ENCODE assay signal across 8 cellular contexts in genomic region chr19:13846533-13847032, GRCh38. TPM values are rescaled to one million over a fixed set of nuclear protein-coding genes. Genes with fewer than 3 reads are reported as not detected.
DNase-seq lines count a peak whose midpoint lies in the region; ATAC-seq and TF ChIP-seq lines count a peak whose summit lies in the region.

No MANE protein-coding gene starts in this region.

- ATAC-seq in GM18499 (IDR thresholded peaks at IDR 0.05; ENCODE audit: insufficient read depth, unreplicated experiment) (peak; percentile 40), HG02763 (IDR thresholded peaks at IDR 0.05; ENCODE audit: unreplicated experiment) (peak; percentile 49)
- peak; percentile 74 for ATAC-seq in activated CD8-positive, alpha-beta T cell treated with anti-CD3 and anti-CD28 coated beads for 36 hours

- POLR2A ChIA-PET in activated CD8-positive, alpha-beta T cell treated with anti-CD3 and anti-CD28 coated beads for 36 hours (lab: Charles Lee) = interaction anchor here (0.6 to 6.9 kb wide), 12 partner anchors 9 to 692 kb away, joined by 3 to 78 read pairs (median 3); partner anchors contain the start of genes IL27RA and ZSWIM4

- H3K4me1 Mint-ChIP-seq in activated CD8-positive, alpha-beta T cell treated with anti-CD3 and anti-CD28 coated beads for 36 hours (ENCODE audit: low read depth) = peaks cover 54% of the 10 kb centered on the region
- H3K4me1 Mint-ChIP-seq in mesothelial cell of epicardium = peaks cover 49% of the 10 kb centered on the region

- CTCF ChIA-PET in activated CD8-positive, alpha-beta T cell treated with anti-CD3 and anti-CD28 coated beads for 36 hours (lab: Charles Lee) = interaction anchor here (0.9 to 5.5 kb wide), 8 partner anchors 8 to 185 kb away, joined by 3 to 45 read pairs (median 5); partner anchors contain the start of genes C19orf53 and IL27RA

- H3K9me3 Mint-ChIP-seq in activated CD8-positive, alpha-beta T cell treated with anti-CD3 and anti-CD28 coated beads for 36 hours = no peaks in the 10 kb centered on the region
- no peaks in the 10 kb centered on the region for H3K9me3 Mint-ChIP-seq in mesothelial cell of epicardium

- peak overlapping the region; percentile 74 for H3K4me3 Mint-ChIP-seq in activated CD8-positive, alpha-beta T cell treated with anti-CD3 and anti-CD28 coated beads for 36 hours
- H3K4me3 Mint-ChIP-seq in mesothelial cell of epicardium = peak overlapping the region; percentile 50

- H3K27ac Mint-ChIP-seq in activated CD8-positive, alpha-beta T cell treated with anti-CD3 and anti-CD28 coated beads for 36 hours = peak overlapping the region; percentile 98
- peak overlapping the region; percentile 100 for H3K27ac Mint-ChIP-seq in mesothelial cell of epicardium

- H3K27me3 Mint-ChIP-seq in activated CD8-positive, alpha-beta T cell treated with anti-CD3 and anti-CD28 coated beads for 36 hours = no peaks in the 10 kb centered on the region
- no peaks in the 10 kb centered on the region for H3K27me3 Mint-ChIP-seq in mesothelial cell of epicardium (ENCODE audit: low read depth)

- no peak for TF ChIP-seq CTCF in activated CD8-positive, alpha-beta T cell treated with anti-CD3 and anti-CD28 coated beads for 36 hours (IDR thresholded peaks at IDR 0.05)
- TF ChIP-seq CTCF in mesothelial cell of epicardium (IDR thresholded peaks at IDR 0.05; ENCODE audit: unreplicated experiment) = no peak

- DNase-seq in NCI-H510A treated with DMSO at 0.1 percent for 48 hours (lab: John Stamatoyannopoulos, UW) (peak; percentile 94), mesothelial cell of epicardium (ENCODE audit: low spot score in 2 of 2, unreplicated experiment in 2 of 2) (peak in 1 of 2 experiments; percentile 76), NCI-H1048 (lab: John Stamatoyannopoulos, UW) (no peak)
- peak; percentile 99 for DNase-seq in activated CD8-positive, alpha-beta T cell treated with anti-CD3 and anti-CD28 coated beads for 36 hours
- peak; percentile 92 for DNase-seq in effector CD8-positive, alpha-beta T cell (lab: John Stamatoyannopoulos, UW)
- DNase-seq in stimulated activated CD8-positive, alpha-beta memory T cell treated with anti-CD3 and anti-CD28 coated beads, Interleukin-4, amount 100 ng/mL, for 1 hour (ENCODE audit: low read depth in 2 of 2, low spot score in 1 of 2) = peak; percentile 95 to 96

- intact Hi-C loops in activated CD8-positive, alpha-beta T cell treated with anti-CD3 and anti-CD28 coated beads for 36 hours (cut with micrococcal nuclease) = no loop called here

- H3K36me3 Mint-ChIP-seq in activated CD8-positive, alpha-beta T cell treated with anti-CD3 and anti-CD28 coated beads for 36 hours (ENCODE audit: low read depth) = peaks cover 5% of the 10 kb centered on the region
- H3K36me3 Mint-ChIP-seq in mesothelial cell of epicardium = no peaks in the 10 kb centered on the region

RNA-seq across cellular contexts. Expression of gene NANOS3, which starts 30.4 kb away (rescaled TPM):
- total RNA-seq in activated CD8-positive, alpha-beta T cell treated with anti-CD3 and anti-CD28 coated beads for 36 hours = 1 to 10 TPM in 1 of 2 experiments, under 1 TPM in 1; 0.56 to 1.3 TPM
- total RNA-seq in mesothelial cell of epicardium = 4.9 to 8.6 TPM (median 8.2 TPM) in 3 replicates

RNA-seq across cellular contexts. Expression of gene ZSWIM4, which starts 51.3 kb away (rescaled TPM):
- 1 to 10 TPM; 6.6 to 6.8 TPM for total RNA-seq in activated CD8-positive, alpha-beta T cell treated with anti-CD3 and anti-CD28 coated beads for 36 hours
- total RNA-seq in mesothelial cell of epicardium = 21.5 to 23.6 TPM (median 22.7 TPM) in 3 replicates

RNA-seq across cellular contexts. Expression of gene BRME1, which starts 59.3 kb away (rescaled TPM):
- 1 to 10 TPM; 3.6 to 5.2 TPM for total RNA-seq in activated CD8-positive, alpha-beta T cell treated with anti-CD3 and anti-CD28 coated beads for 36 hours
- total RNA-seq in mesothelial cell of epicardium = 6.3 to 7.2 TPM (median 7.0 TPM) in 3 replicates

RNA-seq across cellular contexts. Expression of gene CC2D1A, which starts 59.4 kb away (rescaled TPM):
- total RNA-seq in activated CD8-positive, alpha-beta T cell treated with anti-CD3 and anti-CD28 coated beads for 36 hours = 10 to 100 TPM; 22.4 to 23.8 TPM
- 59.2 to 66.0 TPM (median 62.8 TPM) in 3 replicates for total RNA-seq in mesothelial cell of epicardium
